ENCODE assay signal across 8 cellular contexts in the genomic region with DNA sequence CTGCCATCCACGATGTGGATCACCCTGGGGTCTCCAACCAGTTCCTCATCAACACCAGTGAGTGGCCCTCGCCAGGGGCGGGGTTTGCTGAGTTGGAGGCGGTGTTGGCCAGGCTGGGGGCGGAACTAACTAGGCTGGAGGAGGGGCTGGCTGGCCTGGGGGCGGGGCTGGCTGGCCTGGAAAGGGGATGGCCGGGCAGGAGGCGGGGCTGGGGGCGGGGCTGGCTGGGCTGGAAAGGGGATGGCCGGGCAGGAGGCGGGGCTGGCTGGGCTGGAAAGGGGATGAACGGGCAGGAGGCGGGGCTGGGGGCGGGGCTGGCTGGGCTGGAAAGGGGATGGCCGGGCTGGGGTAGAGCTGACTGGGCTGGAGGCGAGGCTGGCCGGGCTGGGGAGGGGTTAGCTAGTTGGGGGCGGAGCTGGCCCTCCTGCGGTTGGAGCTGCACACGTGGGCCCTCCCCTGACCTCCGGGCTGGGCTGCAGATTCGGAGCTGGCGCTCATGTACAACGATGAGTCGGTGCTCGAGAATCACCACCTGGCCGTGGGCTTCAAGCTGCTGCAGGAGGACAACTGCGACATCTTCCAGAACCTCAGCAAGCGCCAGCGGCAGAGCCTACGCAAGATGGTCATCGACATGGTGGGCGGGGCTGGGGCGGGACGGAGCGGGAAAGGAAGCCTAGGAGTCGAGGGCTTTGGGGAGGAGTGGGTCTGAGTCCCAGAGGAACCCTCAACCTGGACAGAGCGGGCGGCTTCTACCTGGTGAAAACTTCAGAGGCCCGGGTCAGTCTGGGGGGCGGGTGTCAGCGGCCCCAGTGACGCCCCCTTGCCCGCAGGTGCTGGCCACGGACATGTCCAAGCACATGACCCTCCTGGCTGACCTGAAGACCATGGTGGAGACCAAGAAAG. TPM values are rescaled to one million over a fixed set of nuclear protein-coding genes. Genes with fewer than 3 reads are reported as not detected.
DNase-seq lines count a peak whose midpoint lies in the region; ATAC-seq and TF ChIP-seq lines count a peak whose summit lies in the region.

No MANE protein-coding gene starts in this region.

- H3K4me1 ChIP-seq in CD4-positive, CD25-positive, alpha-beta regulatory T cell (ENCODE audit: control insufficient read depth, insufficient read depth, low read length, poor library complexity, severe bottlenecking) = peaks cover 7% of the 10 kb centered on the region
- H3K4me1 ChIP-seq in psoas muscle = no peaks in the 10 kb centered on the region
- peaks cover 6% of the 10 kb centered on the region for H3K4me1 ChIP-seq in upper lobe of right lung

- H3K27ac Mint-ChIP-seq in CD4-positive, CD25-positive, alpha-beta regulatory T cell = no peak overlapping the region
- peak overlapping the region; percentile 32 for H3K27ac Mint-ChIP-seq in T-helper 17 cell

- no peaks in the 10 kb centered on the region for H3K27me3 ChIP-seq in CD4-positive, CD25-positive, alpha-beta regulatory T cell (ENCODE audit: control insufficient read depth, insufficient read depth, low read length)
- H3K27me3 ChIP-seq in psoas muscle (ENCODE audit: insufficient read depth in 3 of 3, low read length in 2 of 3) (no peaks in the 10 kb centered on the region), upper lobe of right lung (no peaks in the 10 kb centered on the region)

- no peak for TF ChIP-seq EP300 in Ishikawa (IDR thresholded peaks at IDR 0.05; ENCODE audit: borderline replicate concordance)

- intact Hi-C loops in left ventricle myocardium superior (cut with micrococcal nuclease) (no loop called here), psoas muscle (cut with DNase I) (no loop called here), upper lobe of right lung (cut with DNase I) (no loop called here)

- H3K9me3 Mint-ChIP-seq in CD4-positive, CD25-positive, alpha-beta regulatory T cell = no peaks in the 10 kb centered on the region

- peak; percentile 74 to 86 (median 79) for DNase-seq in CD4-positive, CD25-positive, alpha-beta regulatory T cell
- peak; percentile 81 to 85 (median 83) for DNase-seq in T-helper 17 cell
- DNase-seq in amygdala (lab: John Stamatoyannopoulos, UW) = peak in 54 of 56 donors; percentile 27 to 94 (median 82)
- peak; percentile 94 for DNase-seq in left ventricle myocardium superior
- peak; percentile 95 to 97 for DNase-seq in psoas muscle
- DNase-seq in upper lobe of right lung = peak; percentile 95

- ATAC-seq in CD4-positive, CD25-positive, alpha-beta regulatory T cell (ENCODE audit: low read depth in 2 of 2) = peak; percentile 73 to 78
- ATAC-seq in GM21390 (IDR thresholded peaks at IDR 0.05; ENCODE audit: unreplicated experiment) (peak; percentile 77), T-helper 17 cell (peak; percentile 92), left ventricle myocardium superior (peak; percentile 97), psoas muscle (peak; percentile 95 to 97 (median 95)), upper lobe of right lung (peak; percentile 97)

- peaks cover 0 to 17% (median under 1%) of the 10 kb centered on the region in 4 donors for H3K4me1 Mint-ChIP-seq in CD4-positive, CD25-positive, alpha-beta regulatory T cell
- H3K4me1 Mint-ChIP-seq in T-helper 17 cell = peaks cover 9% of the 10 kb centered on the region

- no peaks in the 10 kb centered on the region for H3K36me3 ChIP-seq in CD4-positive, CD25-positive, alpha-beta regulatory T cell (ENCODE audit: control insufficient read depth, insufficient read depth, low read length)
- peaks cover 0 to 63% of the 10 kb centered on the region in 2 donors for H3K36me3 ChIP-seq in psoas muscle (ENCODE audit: insufficient read depth in 1 of 2, low read depth in 1 of 2)
- peaks cover 53% of the 10 kb centered on the region for H3K36me3 ChIP-seq in upper lobe of right lung

- H3K4me3 ChIP-seq in CD4-positive, CD25-positive, alpha-beta regulatory T cell (ENCODE audit: low read depth, low read length) = peak overlapping the region; percentile 32
- H3K4me3 ChIP-seq in psoas muscle (peak overlapping the region; percentile 42), upper lobe of right lung (no peak overlapping the region)

- no peaks in the 10 kb centered on the region for H3K36me3 Mint-ChIP-seq in CD4-positive, CD25-positive, alpha-beta regulatory T cell
- H3K36me3 Mint-ChIP-seq in T-helper 17 cell (ENCODE audit: low read depth) = no peaks in the 10 kb centered on the region

- TF ChIP-seq RAD21 in Ishikawa (IDR thresholded peaks at IDR 0.05; ENCODE audit: low read depth) = no peak

- peak overlapping the region in 3 of 4 donors; percentile 56 to 75 (median 67) for H3K4me3 Mint-ChIP-seq in CD4-positive, CD25-positive, alpha-beta regulatory T cell
- peak overlapping the region; percentile 77 for H3K4me3 Mint-ChIP-seq in T-helper 17 cell

- TF ChIP-seq CTCF in psoas muscle (IDR thresholded peaks at IDR 0.05) (no peak), upper lobe of right lung (IDR thresholded peaks at IDR 0.05) (no peak)

- 11 to 24% (median 22%) methylated on average over 42 to 45 of the region's 45 CpGs for WGBS in psoas muscle, 3 donors

- no peaks in the 10 kb centered on the region for H3K9me3 ChIP-seq in CD4-positive, CD25-positive, alpha-beta regulatory T cell (ENCODE audit: control insufficient read depth in 2 of 2, low read length in 2 of 2)
- no peaks in the 10 kb centered on the region for H3K9me3 ChIP-seq in T-helper 17 cell (ENCODE audit: control insufficient read depth, low read length, poor library complexity, severe bottlenecking)
- no peaks in the 10 kb centered on the region for H3K9me3 ChIP-seq in psoas muscle
- H3K9me3 ChIP-seq in upper lobe of right lung = no peaks in the 10 kb centered on the region

- peaks cover 6% of the 10 kb centered on the region for H3K27me3 Mint-ChIP-seq in CD4-positive, CD25-positive, alpha-beta regulatory T cell
- no peaks in the 10 kb centered on the region for H3K27me3 Mint-ChIP-seq in T-helper 17 cell

- no peak overlapping the region for H3K27ac ChIP-seq in CD4-positive, CD25-positive, alpha-beta regulatory T cell (ENCODE audit: insufficient read depth, low read length, poor library complexity, severe bottlenecking)
- peak overlapping the region; percentile 81 for H3K27ac ChIP-seq in psoas muscle
- no peak overlapping the region for H3K27ac ChIP-seq in upper lobe of right lung

TF ChIP-seq in Ishikawa, 13 proteins besides CTCF, POLR2A, EP300 and RAD21 (continues in another document):
- TF ChIP-seq EGR1 (IDR thresholded peaks at IDR 0.05) = no peak
- TF ChIP-seq, protein P1, sequence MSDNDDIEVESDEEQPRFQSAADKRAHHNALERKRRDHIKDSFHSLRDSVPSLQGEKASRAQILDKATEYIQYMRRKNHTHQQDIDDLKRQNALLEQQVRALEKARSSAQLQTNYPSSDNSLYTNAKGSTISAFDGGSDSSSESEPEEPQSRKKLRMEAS (IDR thresholded peaks at IDR 0.05) = peak; percentile 84
- 0 out of 2 replicates have a peak, but pooled peaks have one; percentile 13 for TF ChIP-seq ZBTB7A (IDR thresholded peaks at IDR 0.05; ENCODE audit: low read depth)
- no peak for TF ChIP-seq TCF12 (IDR thresholded peaks at IDR 0.05; ENCODE audit: low read depth)
- TF ChIP-seq, protein P2, sequence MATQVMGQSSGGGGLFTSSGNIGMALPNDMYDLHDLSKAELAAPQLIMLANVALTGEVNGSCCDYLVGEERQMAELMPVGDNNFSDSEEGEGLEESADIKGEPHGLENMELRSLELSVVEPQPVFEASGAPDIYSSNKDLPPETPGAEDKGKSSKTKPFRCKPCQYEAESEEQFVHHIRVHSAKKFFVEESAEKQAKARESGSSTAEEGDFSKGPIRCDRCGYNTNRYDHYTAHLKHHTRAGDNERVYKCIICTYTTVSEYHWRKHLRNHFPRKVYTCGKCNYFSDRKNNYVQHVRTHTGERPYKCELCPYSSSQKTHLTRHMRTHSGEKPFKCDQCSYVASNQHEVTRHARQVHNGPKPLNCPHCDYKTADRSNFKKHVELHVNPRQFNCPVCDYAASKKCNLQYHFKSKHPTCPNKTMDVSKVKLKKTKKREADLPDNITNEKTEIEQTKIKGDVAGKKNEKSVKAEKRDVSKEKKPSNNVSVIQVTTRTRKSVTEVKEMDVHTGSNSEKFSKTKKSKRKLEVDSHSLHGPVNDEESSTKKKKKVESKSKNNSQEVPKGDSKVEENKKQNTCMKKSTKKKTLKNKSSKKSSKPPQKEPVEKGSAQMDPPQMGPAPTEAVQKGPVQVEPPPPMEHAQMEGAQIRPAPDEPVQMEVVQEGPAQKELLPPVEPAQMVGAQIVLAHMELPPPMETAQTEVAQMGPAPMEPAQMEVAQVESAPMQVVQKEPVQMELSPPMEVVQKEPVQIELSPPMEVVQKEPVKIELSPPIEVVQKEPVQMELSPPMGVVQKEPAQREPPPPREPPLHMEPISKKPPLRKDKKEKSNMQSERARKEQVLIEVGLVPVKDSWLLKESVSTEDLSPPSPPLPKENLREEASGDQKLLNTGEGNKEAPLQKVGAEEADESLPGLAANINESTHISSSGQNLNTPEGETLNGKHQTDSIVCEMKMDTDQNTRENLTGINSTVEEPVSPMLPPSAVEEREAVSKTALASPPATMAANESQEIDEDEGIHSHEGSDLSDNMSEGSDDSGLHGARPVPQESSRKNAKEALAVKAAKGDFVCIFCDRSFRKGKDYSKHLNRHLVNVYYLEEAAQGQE (IDR thresholded peaks at IDR 0.05; ENCODE audit: low read depth) = no peak

RNA-seq across cellular contexts. Expression of a gene that starts 41.0 kb away (rescaled TPM):
- total RNA-seq in CD4-positive, CD25-positive, alpha-beta regulatory T cell = 16.6 TPM
- 1 to 10 TPM in 3 of 4 donors, under 1 TPM in 1; 0.86 to 4.2 (median 3.5) TPM for polyA plus RNA-seq in CD4-positive, CD25-positive, alpha-beta regulatory T cell
- total RNA-seq in T-helper 17 cell (1 to 10 TPM; 5.7 to 9.5 TPM), left ventricle myocardium superior (36.1 TPM), psoas muscle (10 to 100 TPM in 3 of 4 donors, 1 to 10 TPM in 1; 7.9 to 29.0 (median 16.8) TPM), upper lobe of right lung (35.5 TPM)
- polyA plus RNA-seq in psoas muscle = 10 to 100 TPM in 2 of 3 donors, 1 to 10 TPM in 1; 4.1 to 15.1 (median 11.5) TPM

RNA-seq across cellular contexts. Expression of a gene that starts 41.9 kb away (rescaled TPM):
- 26.2 TPM for total RNA-seq in CD4-positive, CD25-positive, alpha-beta regulatory T cell
- 10 to 100 TPM; 45.0 to 75.1 (median 56.3) TPM for polyA plus RNA-seq in CD4-positive, CD25-positive, alpha-beta regulatory T cell
- 10 to 100 TPM; 13.7 to 27.3 TPM for total RNA-seq in T-helper 17 cell
- 87.7 TPM for total RNA-seq in left ventricle myocardium superior
- total RNA-seq in psoas muscle = 100 to 1,000 TPM; 109 to 208 (median 169) TPM
- 100 to 1,000 TPM; 154 to 242 (median 205) TPM for polyA plus RNA-seq in psoas muscle
- 69.1 TPM for total RNA-seq in upper lobe of right lung

RNA-seq across cellular contexts. Expression of a gene that starts 55.9 kb away (rescaled TPM):
- not detected for total RNA-seq in CD4-positive, CD25-positive, alpha-beta regulatory T cell
- under 1 TPM in 3 of 4 donors, not detected in 1; 0.17 to 0.31 (median 0.30) TPM for polyA plus RNA-seq in CD4-positive, CD25-positive, alpha-beta regulatory T cell
- total RNA-seq in T-helper 17 cell (1 to 10 TPM in 1 of 2 donors, under 1 TPM in 1; 0.50 to 1.3 TPM), left ventricle myocardium superior (not detected), psoas muscle (under 1 TPM; 0.15 to 0.30 (median 0.17) TPM), upper lobe of right lung (2.1 TPM)
- under 1 TPM; 0.07 to 0.12 (median 0.08) TPM for polyA plus RNA-seq in psoas muscle

RNA-seq across cellular contexts. Expression of a gene that starts 58.0 kb away (rescaled TPM):
- total RNA-seq in CD4-positive, CD25-positive, alpha-beta regulatory T cell = 229 TPM
- polyA plus RNA-seq in CD4-positive, CD25-positive, alpha-beta regulatory T cell = 10 to 100 TPM; 53.4 to 69.9 (median 61.0) TPM
- total RNA-seq in T-helper 17 cell = 100 to 1,000 TPM; 198 to 207 TPM
- total RNA-seq in left ventricle myocardium superior = 157 TPM
- 100 to 1,000 TPM; 165 to 182 (median 171) TPM for total RNA-seq in psoas muscle
- 100 to 1,000 TPM; 208 to 268 (median 234) TPM for polyA plus RNA-seq in psoas muscle
- total RNA-seq in upper lobe of right lung = 154 TPM
